8 cellular contexts compared by ENCODE assay signal in genomic region chr15:29925227-29926082, GRCh38.
A peak's percentile ranks its signal among the peaks of the same experiment; 100 is the strongest.
DNase-seq lines count a peak whose midpoint lies in the region; ATAC-seq and TF ChIP-seq lines count a peak whose summit lies in the region.

No MANE protein-coding gene starts in this region.

- no peaks in the 10 kb centered on the region for H3K9me3 Mint-ChIP-seq in activated CD8-positive, alpha-beta T cell treated with anti-CD3 and anti-CD28 coated beads for 36 hours
- peaks cover 4% of the 10 kb centered on the region for H3K9me3 Mint-ChIP-seq in osteocyte (ENCODE audit: unreplicated experiment)
- H3K9me3 Mint-ChIP-seq in activated T-helper 17 cell treated with anti-CD3 and anti-CD28 coated beads, Interleukin-2, amount 50 U/mL, for 72 hours, result no peaks in the 10 kb centered on the region

- H3K4me3 ChIP-seq in MG63 (no peak overlapping the region), fibroblast of the aortic adventitia (ENCODE audit: low read depth, low read length) (no peak overlapping the region)

- no peak overlapping the region for H3K27ac Mint-ChIP-seq in activated CD8-positive, alpha-beta T cell treated with anti-CD3 and anti-CD28 coated beads for 36 hours
- H3K27ac Mint-ChIP-seq in osteocyte (ENCODE audit: unreplicated experiment), result peak overlapping the region; percentile 56
- H3K27ac Mint-ChIP-seq in activated T-helper 17 cell treated with anti-CD3 and anti-CD28 coated beads, Interleukin-2, amount 50 U/mL, for 72 hours, result no peak overlapping the region

- no peaks in the 10 kb centered on the region for H3K27me3 ChIP-seq in MG63

- H3K36me3 ChIP-seq in MG63, result peaks cover 5% of the 10 kb centered on the region; the same call in 1 of the 2 replicates

- no peak overlapping the region for H3K4me3 Mint-ChIP-seq in activated CD8-positive, alpha-beta T cell treated with anti-CD3 and anti-CD28 coated beads for 36 hours
- H3K4me3 Mint-ChIP-seq in osteocyte (ENCODE audit: unreplicated experiment), result no peak overlapping the region
- no peak overlapping the region for H3K4me3 Mint-ChIP-seq in activated T-helper 17 cell treated with anti-CD3 and anti-CD28 coated beads, Interleukin-2, amount 50 U/mL, for 72 hours

- CTCF ChIA-PET in GM10248 (lab: Yijun Ruan, JAX), result interaction anchor here (0.8 to 1.6 kb wide), 7 partner anchors 9 to 823 kb away, joined by 3 to 5 read pairs (median 3); no protein-coding TSS in a partner anchor
- CTCF ChIA-PET in activated CD8-positive, alpha-beta T cell treated with anti-CD3 and anti-CD28 coated beads for 36 hours (lab: Charles Lee), result interaction anchor here (0.9 to 2.1 kb wide), 13 partner anchors 9 to 247 kb away, joined by 3 to 8 read pairs (median 4); no protein-coding TSS in a partner anchor

- peak; percentile 47 for ATAC-seq in activated CD8-positive, alpha-beta T cell treated with anti-CD3 and anti-CD28 coated beads for 36 hours
- ATAC-seq in HG03469 (IDR thresholded peaks at IDR 0.05; ENCODE audit: unreplicated experiment), result no peak
- no peak for ATAC-seq in activated T-helper 17 cell treated with anti-CD3 and anti-CD28 coated beads, Interleukin-2, amount 50 U/mL, for 72 hours (replicated peaks)
- no peak for ATAC-seq in GM21526 (IDR thresholded peaks at IDR 0.05; ENCODE audit: low FRiP score, unreplicated experiment)

- no peaks in the 10 kb centered on the region for H3K36me3 Mint-ChIP-seq in activated CD8-positive, alpha-beta T cell treated with anti-CD3 and anti-CD28 coated beads for 36 hours (ENCODE audit: low read depth)
- H3K36me3 Mint-ChIP-seq in osteocyte (ENCODE audit: unreplicated experiment), result no peaks in the 10 kb centered on the region
- H3K36me3 Mint-ChIP-seq in activated T-helper 17 cell treated with anti-CD3 and anti-CD28 coated beads, Interleukin-2, amount 50 U/mL, for 72 hours (ENCODE audit: low read depth), result no peaks in the 10 kb centered on the region

- peak; percentile 13 for TF ChIP-seq CTCF in GM10248 (IDR thresholded peaks at IDR 0.05; ENCODE audit: control extremely low read depth, extremely low read depth, low read depth, missing control alignments)
- peak; percentile 52 for TF ChIP-seq CTCF in activated CD8-positive, alpha-beta T cell treated with anti-CD3 and anti-CD28 coated beads for 36 hours (IDR thresholded peaks at IDR 0.05)
- TF ChIP-seq CTCF in fibroblast of the aortic adventitia (IDR thresholded peaks at IDR 0.05; ENCODE audit: insufficient read depth, low read length), result peak; percentile 87
- peak; percentile 87 for TF ChIP-seq CTCF in osteocyte (IDR thresholded peaks at IDR 0.05)

- H3K9me3 ChIP-seq in MG63, result peaks cover 2% of the 10 kb centered on the region; the same call in 1 of the 2 replicates

- no peaks in the 10 kb centered on the region for H3K4me1 Mint-ChIP-seq in activated CD8-positive, alpha-beta T cell treated with anti-CD3 and anti-CD28 coated beads for 36 hours (ENCODE audit: low read depth)
- H3K4me1 Mint-ChIP-seq in osteocyte (ENCODE audit: unreplicated experiment), result peaks cover 36% of the 10 kb centered on the region
- H3K4me1 Mint-ChIP-seq in activated T-helper 17 cell treated with anti-CD3 and anti-CD28 coated beads, Interleukin-2, amount 50 U/mL, for 72 hours, result no peaks in the 10 kb centered on the region

- H3K27me3 Mint-ChIP-seq in activated CD8-positive, alpha-beta T cell treated with anti-CD3 and anti-CD28 coated beads for 36 hours, result peaks cover 27% of the 10 kb centered on the region
- H3K27me3 Mint-ChIP-seq in osteocyte (ENCODE audit: unreplicated experiment), result no peaks in the 10 kb centered on the region
- H3K27me3 Mint-ChIP-seq in activated T-helper 17 cell treated with anti-CD3 and anti-CD28 coated beads, Interleukin-2, amount 50 U/mL, for 72 hours, result peaks cover 30% of the 10 kb centered on the region

- intact Hi-C loops in activated CD8-positive, alpha-beta T cell treated with anti-CD3 and anti-CD28 coated beads for 36 hours (cut with micrococcal nuclease), result loop anchor here (5.0 kb wide), 1 partner anchor 173 kb away; no protein-coding TSS in a partner anchor

- peak; percentile 23 for DNase-seq in GM10248 (ENCODE audit: extremely low spot score)
- peak; percentile 60 for DNase-seq in MG63
- DNase-seq in activated CD8-positive, alpha-beta T cell treated with anti-CD3 and anti-CD28 coated beads for 36 hours, result peak; percentile 60
- peak; percentile 84 for DNase-seq in fibroblast of the aortic adventitia (ENCODE audit: low read depth)
- peak; percentile 88 for DNase-seq in osteocyte (ENCODE audit: extremely low spot score, unreplicated experiment)

- POLR2A ChIA-PET in GM10248 (lab: Yijun Ruan, JAX), result no interaction called here
- POLR2A ChIA-PET in activated CD8-positive, alpha-beta T cell treated with anti-CD3 and anti-CD28 coated beads for 36 hours (lab: Charles Lee), result no interaction called here

Comparison
In these comparisons a context has a peak if more than half of its experiments do, and no peak if none do; other contexts are left out.
1. DNase-seq: peak in every context shown above with its lines; median percentile 88 in osteocyte; 84 in fibroblast of the aortic adventitia; 60 in MG63; 60 in activated CD8-positive, alpha-beta T cell treated with anti-CD3 and anti-CD28 coated beads for 36 hours; 23 in GM10248.
2. CTCF ChIP-seq: peak in every context shown above with its lines; median percentile 87 in fibroblast of the aortic adventitia; 87 in osteocyte; 52 in activated CD8-positive, alpha-beta T cell treated with anti-CD3 and anti-CD28 coated beads for 36 hours; 13 in GM10248.